ENCODE assay signal across 1 cellular context in genomic region chr2:69790601-69790959, GRCh38.
TF ChIP-seq lines count a peak whose summit lies in the region.

No MANE protein-coding gene starts in this region.

TF ChIP-seq in SK-N-SH, 30 proteins besides CTCF, POLR2A, EP300 and RAD21 (continued from another document):
- no peak for TF ChIP-seq REST (IDR thresholded peaks at IDR 0.05; ENCODE audit: low read depth, low read length)
- no peak for TF ChIP-seq RCOR1 (IDR thresholded peaks at IDR 0.05; ENCODE audit: low read length)
- TF ChIP-seq PBX3 (IDR thresholded peaks at IDR 0.05), result no peak
- TF ChIP-seq FOSL2 (IDR thresholded peaks at IDR 0.05; ENCODE audit: borderline replicate concordance, low read depth), result no peak
- TF ChIP-seq MXI1 (IDR thresholded peaks at IDR 0.05; ENCODE audit: low read depth, low read length), result no peak
- TF ChIP-seq TEAD4 (IDR thresholded peaks at IDR 0.05; ENCODE audit: borderline replicate concordance, insufficient read depth), result no peak
